Comparison of ENCODE assay signal across 8 cellular contexts in genomic region chr17:9239821-9240658, GRCh38.
A peak's percentile ranks its signal among the peaks of the same experiment; 100 is the strongest.
DNase-seq lines count a peak whose midpoint lies in the region.

No MANE protein-coding gene starts in this region.

- no peaks in the 10 kb centered on the region; the same call in 1 of the 2 replicates for H3K9me3 ChIP-seq in MG63

- H3K4me3 ChIP-seq in MG63 = no peak overlapping the region

- no peaks in the 10 kb centered on the region for H3K27me3 ChIP-seq in MG63

- H3K36me3 ChIP-seq in MG63 = no peaks in the 10 kb centered on the region; the same call in 1 of the 2 replicates

- DNase-seq in NCI-H2196 (lab: John Stamatoyannopoulos, UW; ENCODE audit: unreplicated experiment) (peak; percentile 16), NCI-H2196 treated with DMSO at 0.1 percent for 48 hours (lab: John Stamatoyannopoulos, UW; ENCODE audit: unreplicated experiment) (no peak), MG63 (peak; percentile 55), medulla oblongata (ENCODE audit: extremely low spot score) (peak; percentile 61), NCI-H345 treated with DMSO at 0.1 percent for 48 hours (lab: John Stamatoyannopoulos, UW; ENCODE audit: unreplicated experiment) (no peak)
- peak; percentile 86 for DNase-seq in activated CD8-positive, alpha-beta memory T cell treated with anti-CD3 and anti-CD28 coated beads for 24 hours
- peak; percentile 51 for DNase-seq in effector CD4-positive, alpha-beta T cell
- DNase-seq in stimulated activated CD8-positive, alpha-beta memory T cell treated with anti-CD3 and anti-CD28 coated beads, Interleukin-12 subunit alpha, Interleukin-12 subunit beta, amount 100 ng/mL, for 24 hours (ENCODE audit: extremely low read depth) = peak; percentile 38

Comparison
In these comparisons a context has a peak if more than half of its experiments do, and no peak if none do; other contexts are left out.
1. DNase-seq: peak in NCI-H2196 (single experiment), MG63 (single experiment), activated CD8-positive, alpha-beta memory T cell treated with anti-CD3 and anti-CD28 coated beads for 24 hours (single experiment), effector CD4-positive, alpha-beta T cell (single experiment), medulla oblongata (single experiment) and stimulated activated CD8-positive, alpha-beta memory T cell treated with anti-CD3 and anti-CD28 coated beads, Interleukin-12 subunit alpha, Interleukin-12 subunit beta, amount 100 ng/mL, for 24 hours (single experiment); none in NCI-H2196 treated with DMSO at 0.1 percent for 48 hours (single experiment) and NCI-H345 treated with DMSO at 0.1 percent for 48 hours (single experiment).